In genomic region chr7:141014523-141015395, GRCh38 we compare ENCODE assay signal across 8 cellular contexts. TPM values are rescaled to one million over a fixed set of nuclear protein-coding genes. Genes with fewer than 3 reads are reported as not detected.
A peak's percentile ranks its signal among the peaks of the same experiment; 100 is the strongest.
DNase-seq lines count a peak whose midpoint lies in the region; FAIRE-seq and TF ChIP-seq lines count a peak whose summit lies in the region.

MRPS33 (minus strand) TSS chr7:141014952; CDS start chr7:141010633, 4,319 bp downstream.

- no peak within 1 kb of the TSS for H2BK5ac ChIP-seq in H9 (ENCODE audit: insufficient read length, low read length)

- H4K8ac ChIP-seq in H9 (replicated peaks; ENCODE audit: insufficient read length, low read depth, low read length) = no peak within 1 kb of the TSS

- peak within 1 kb of the TSS; percentile 17 for H2AFZ ChIP-seq in H9 (ENCODE audit: low read length)

- H3K27me3 ChIP-seq in H9 (ENCODE audit: insufficient read depth, low read length) = no peaks in the 10 kb centered on the region

- no peak within 1 kb of the TSS; the same call in 1 of the 2 replicates for H3K4ac ChIP-seq in H9 (ENCODE audit: low read depth, low read length)

- H3K23me2 ChIP-seq in H9 (ENCODE audit: insufficient read length, low read depth, low read length, poor library complexity, severe bottlenecking) = peaks cover 7% of the 10 kb centered on the region

- peaks cover 15% of the 10 kb centered on the region for H3K27me3 Mint-ChIP-seq in H9 (ENCODE audit: low read depth)
- H3K27me3 Mint-ChIP-seq in nephron (ENCODE audit: low read depth) = peaks cover 10% of the 10 kb centered on the region
- H3K27me3 Mint-ChIP-seq in stimulated activated naive CD8-positive, alpha-beta T cell treated with anti-CD3 and anti-CD28 coated beads, Interleukin-15, Interleukin-2, amounts not matched to agents 100 ng/mL and 50 ng/mL, for 24 hours = peaks cover 14% of the 10 kb centered on the region

- peak within 1 kb of the TSS; percentile 57 to 100 (median 98) for H3K27ac Mint-ChIP-seq in H9
- H3K27ac Mint-ChIP-seq in nephron = peak within 1 kb of the TSS; percentile 97 to 100 (median 98)
- H3K27ac Mint-ChIP-seq in stimulated activated naive CD8-positive, alpha-beta T cell treated with anti-CD3 and anti-CD28 coated beads, Interleukin-15, Interleukin-2, amounts not matched to agents 100 ng/mL and 50 ng/mL, for 24 hours = peak within 1 kb of the TSS; percentile 99

- no peaks in the 10 kb centered on the region for H3K79me1 ChIP-seq in H9 (ENCODE audit: insufficient read depth, low read depth, low read length, poor library complexity, severe bottlenecking)

- H2AK5ac ChIP-seq in H9 (ENCODE audit: insufficient read length, low read length) = no peak within 1 kb of the TSS

- no peak within 1 kb of the TSS for H3K56ac ChIP-seq in H9 (ENCODE audit: insufficient read length, low read depth, low read length)

- peak within 1 kb of the TSS; percentile 94 for H3K4me2 ChIP-seq in H9 (ENCODE audit: insufficient read depth, insufficient read length, low read length)

- H3K4me3 Mint-ChIP-seq in H9 (peak within 1 kb of the TSS; percentile 94 to 97), nephron (peak within 1 kb of the TSS; percentile 93 to 98 (median 97))
- H3K4me3 Mint-ChIP-seq in stimulated activated naive CD8-positive, alpha-beta T cell treated with anti-CD3 and anti-CD28 coated beads, Interleukin-15, Interleukin-2, amounts not matched to agents 100 ng/mL and 50 ng/mL, for 24 hours = peak within 1 kb of the TSS; percentile 96

- H4K5ac ChIP-seq in H9 (ENCODE audit: insufficient read length, low read depth, low read length) = no peak within 1 kb of the TSS

- peak within 1 kb of the TSS; percentile 92; the same call in 1 of the 2 replicates for H3K14ac ChIP-seq in H9 (ENCODE audit: insufficient read depth, low read length)

- H3K9me3 ChIP-seq in H9 (ENCODE audit: control insufficient read depth, low read depth, low read length) = no peaks in the 10 kb centered on the region

- peak within 1 kb of the TSS; percentile 85 for H3K4me3 ChIP-seq in fibroblast of the aortic adventitia (ENCODE audit: low read depth, low read length)

- peak within 1 kb of the TSS; percentile 95 for H3K18ac ChIP-seq in H9 (ENCODE audit: insufficient read length, low read depth, low read length)

- H2BK12ac ChIP-seq in H9 (ENCODE audit: insufficient read length, low read depth, low read length) = no peak within 1 kb of the TSS

- no peak within 1 kb of the TSS for H2BK120ac ChIP-seq in H9 (ENCODE audit: low read depth, low read length, poor library complexity, severe bottlenecking)

- H2BK15ac ChIP-seq in H9 (ENCODE audit: low read depth, low read length) = no peak within 1 kb of the TSS

- H3K4me1 ChIP-seq in H9 (ENCODE audit: insufficient read depth, low read length) = no peaks in the 10 kb centered on the region

- no peak within 1 kb of the TSS for H4K91ac ChIP-seq in H9 (ENCODE audit: insufficient read length, low read depth, low read length)

- H3K27ac ChIP-seq in H9 (ENCODE audit: insufficient read length, low read depth, low read length) = peak within 1 kb of the TSS; percentile 31

- peak within 1 kb of the TSS; percentile 87 for H3K9ac ChIP-seq in H9 (ENCODE audit: extremely low read depth, insufficient read length, low read length)

- H3K9me3 Mint-ChIP-seq in H9 (peaks cover 6 to 7% of the 10 kb centered on the region in 2 experiments; a peak in 2 of 5 replicates), nephron (no peaks in the 10 kb centered on the region)
- peaks cover 7% of the 10 kb centered on the region for H3K9me3 Mint-ChIP-seq in stimulated activated naive CD8-positive, alpha-beta T cell treated with anti-CD3 and anti-CD28 coated beads, Interleukin-15, Interleukin-2, amounts not matched to agents 100 ng/mL and 50 ng/mL, for 24 hours

- H2BK20ac ChIP-seq in H9 (ENCODE audit: low read depth, low read length, poor library complexity, severe bottlenecking) = no peak within 1 kb of the TSS

- no CpG with 5 or more reads among the region's 47 CpGs for WGBS in H9 (ENCODE audit: extremely low coverage, insufficient read length, low lambda C conversion rate)

- DNase-seq in H9 = peak; percentile 98
- DNase-seq in M059J (ENCODE audit: low read depth) = peak; percentile 94
- peak; percentile 92 to 97 for DNase-seq in SHP77 (lab: John Stamatoyannopoulos, UW)
- peak; percentile 94 for DNase-seq in activated effector memory CD4-positive, alpha-beta T cell treated with Interleukin-2 at 50 U/mL for 16 hours
- DNase-seq in fibroblast of the aortic adventitia (ENCODE audit: low read depth) = peak; percentile 96

- H3K23ac ChIP-seq in H9 (ENCODE audit: insufficient read length, low read depth, low read length) = no peak within 1 kb of the TSS

- TF ChIP-seq CTCF in H9 (conservative IDR thresholded peaks at IDR 0.05) (peak; percentile 71), fibroblast of the aortic adventitia (IDR thresholded peaks at IDR 0.05; ENCODE audit: insufficient read depth, low read length) (peak; percentile 10), nephron (IDR thresholded peaks at IDR 0.05; ENCODE audit: unreplicated experiment in 3 of 3) (peak; percentile 12 to 49 (median 19))

- peaks cover 0 to 12% (median 7%) of the 10 kb centered on the region in 3 experiments; a peak in 6 of 7 replicates for H3K36me3 Mint-ChIP-seq in H9 (ENCODE audit: insufficient read depth in 1 of 3, low read depth in 3 of 3)
- peaks cover 4% of the 10 kb centered on the region for H3K36me3 Mint-ChIP-seq in nephron (ENCODE audit: low read depth)
- H3K36me3 Mint-ChIP-seq in stimulated activated naive CD8-positive, alpha-beta T cell treated with anti-CD3 and anti-CD28 coated beads, Interleukin-15, Interleukin-2, amounts not matched to agents 100 ng/mL and 50 ng/mL, for 24 hours (ENCODE audit: low read depth) = peaks cover 11% of the 10 kb centered on the region

- H3K4me1 Mint-ChIP-seq in H9 (peaks cover 13 to 21% of the 10 kb centered on the region in 2 experiments), nephron (peaks cover 21% of the 10 kb centered on the region)
- peaks cover 36% of the 10 kb centered on the region for H3K4me1 Mint-ChIP-seq in stimulated activated naive CD8-positive, alpha-beta T cell treated with anti-CD3 and anti-CD28 coated beads, Interleukin-15, Interleukin-2, amounts not matched to agents 100 ng/mL and 50 ng/mL, for 24 hours (ENCODE audit: low read depth)

- H3K79me2 ChIP-seq in H9 (ENCODE audit: insufficient read depth, low read length) = no peaks in the 10 kb centered on the region; the same call in 1 of the 2 replicates

- FAIRE-seq in G401.6 (lab: Jason Lieb, UNC) = peak; percentile 91

- no peak within 1 kb of the TSS for H3T11ph ChIP-seq in H9 (ENCODE audit: low read length)

- H4K20me1 ChIP-seq in H9 (ENCODE audit: control insufficient read depth, insufficient read depth, insufficient read length) = no peaks in the 10 kb centered on the region

RNA-seq across cellular contexts. Expression of gene MRPS33, which starts in this region (rescaled TPM):
- 58.3 and 64.2 TPM in 2 replicates for total RNA-seq in H9 (2021)
- total RNA-seq in M059J (2014; rRNA removed; shearing (Covaris generic)) = 12.1 and 53.0 TPM in 2 replicates
- total RNA-seq in fibroblast of the aortic adventitia (ENCODE audit: low replicate concordance) = 32.4 and 118 TPM in 2 replicates

Comparison
In these comparisons a context has a peak if more than half of its experiments do, and no peak if none do; other contexts are left out.
1. Peak in every context shown above with its lines: DNase-seq, H3K4me3 ChIP-seq and H3K27ac ChIP-seq.
2. CTCF ChIP-seq: peak in every context shown above with its lines; median percentile 71 in H9; 19 in nephron; 10 in fibroblast of the aortic adventitia.